Comparison of ENCODE assay signal across 8 cellular contexts in the genomic region with DNA sequence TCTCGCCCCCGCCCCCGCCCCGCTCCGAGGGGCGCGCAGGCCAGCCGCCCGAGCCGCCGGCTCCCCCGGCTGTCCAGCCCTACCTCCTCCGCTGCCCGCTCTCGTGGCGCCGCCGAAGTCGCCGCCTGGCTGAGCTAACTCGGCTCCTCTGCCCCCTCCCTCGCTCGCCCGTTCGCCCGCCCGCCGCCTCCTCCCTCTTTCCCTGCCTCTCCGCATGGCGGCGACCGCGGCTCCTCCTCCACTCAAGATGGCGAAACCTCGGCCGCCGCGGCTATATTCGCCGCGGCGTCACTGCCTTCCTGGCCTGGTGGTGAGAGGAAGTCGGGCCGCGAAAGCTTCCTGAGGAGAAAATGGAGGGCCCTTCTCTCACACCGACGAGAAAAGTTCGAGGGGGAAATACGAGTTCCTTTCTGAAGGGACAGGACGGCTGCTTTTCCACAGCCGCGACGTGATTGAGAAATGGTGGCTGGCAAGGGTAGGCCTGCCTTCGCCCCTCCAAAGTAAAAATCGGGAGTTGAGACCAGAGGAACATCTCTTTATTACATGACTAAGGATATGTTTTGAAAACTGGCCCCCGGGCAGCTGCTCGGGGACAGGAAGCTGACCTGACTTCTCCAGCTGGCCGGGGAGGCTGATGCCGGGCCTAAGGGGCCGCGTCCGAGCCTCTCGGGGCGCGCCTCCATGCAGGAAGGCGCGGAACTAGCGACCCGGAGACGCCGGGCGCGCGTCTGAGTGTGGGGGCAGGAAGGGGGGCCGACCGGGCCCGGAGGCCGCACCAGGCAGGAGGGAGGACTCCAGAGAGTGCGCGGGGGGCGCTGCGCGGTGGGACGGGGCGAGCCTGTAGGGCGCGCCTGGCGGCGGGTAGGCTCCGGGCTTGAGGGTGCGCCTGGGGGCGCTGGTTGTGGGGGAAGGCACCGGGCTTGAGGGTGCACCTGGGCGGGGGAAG. TPM values are rescaled to one million over a fixed set of nuclear protein-coding genes. Genes with fewer than 3 reads are reported as not detected.
DNase-seq lines count a peak whose midpoint lies in the region; ATAC-seq and TF ChIP-seq lines count a peak whose summit lies in the region.

Gene DDX6, minus strand, starts transcription at position 150 of the 946 bp plus-strand sequence. CDS start 4,913 bp downstream, outside the sequence.

- in situ Hi-C loops in Caki2 (cut with HindIII; ENCODE audit: low pct_unique_long_range_greater_than_20kb, low sequenced_read_pairs) = no loop called here

- peak within 1 kb of the TSS; percentile 96 to 100 for H3K27ac Mint-ChIP-seq in natural killer cell treated with Interleukin-12 subunit alpha and Interleukin-12 subunit beta and Interleukin-15 and Interleukin-18, amount 100 ng/mL, for 72 hours

- peaks cover 29% of the 10 kb centered on the region in 2 donors for H3K4me1 Mint-ChIP-seq in natural killer cell treated with Interleukin-12 subunit alpha and Interleukin-12 subunit beta and Interleukin-15 and Interleukin-18, amount 100 ng/mL, for 72 hours (ENCODE audit: low read depth in 2 of 2)

- H3K9me3 Mint-ChIP-seq in natural killer cell treated with Interleukin-12 subunit alpha and Interleukin-12 subunit beta and Interleukin-15 and Interleukin-18, amount 100 ng/mL, for 72 hours = no peaks in the 10 kb centered on the region

- H3K9me3 ChIP-seq in RWPE2 (ENCODE audit: severe bottlenecking) = no peaks in the 10 kb centered on the region

- peaks cover 14% of the 10 kb centered on the region for H3K36me3 Mint-ChIP-seq in natural killer cell treated with Interleukin-12 subunit alpha and Interleukin-12 subunit beta and Interleukin-15 and Interleukin-18, amount 100 ng/mL, for 72 hours

- no peaks in the 10 kb centered on the region for H3K27me3 ChIP-seq in RWPE2 (ENCODE audit: insufficient read depth, poor library complexity, severe bottlenecking)

- peak within 1 kb of the TSS; percentile 82 for H3K4me3 ChIP-seq in RWPE2 (ENCODE audit: severe bottlenecking)

- peaks cover 10% of the 10 kb centered on the region for H3K4me1 ChIP-seq in RWPE2 (ENCODE audit: insufficient read depth, poor library complexity, severe bottlenecking)

- ATAC-seq in GM21619 (IDR thresholded peaks at IDR 0.05; ENCODE audit: unreplicated experiment) = peak; percentile 36
- peak; percentile 65 for ATAC-seq in RWPE2 (ENCODE audit: low read depth)
- peak; percentile 78 to 89 for ATAC-seq in natural killer cell treated with Interleukin-12 subunit alpha and Interleukin-12 subunit beta and Interleukin-15 and Interleukin-18, amount 100 ng/mL, for 72 hours

- DNase-seq in Caki2 (ENCODE audit: low read depth) = peak; percentile 82
- DNase-seq in LHCN-M2 (ENCODE audit: low read depth) = peak; percentile 81
- peak; percentile 91 for DNase-seq in RWPE2 (ENCODE audit: low spot score)
- peak; percentile 87 for DNase-seq in activated T-helper 9 cell treated with anti-CD3 and anti-CD28 coated beads, Interleukin-2, amount 50 U/mL, for 16 hours (ENCODE audit: low read depth)
- peak; percentile 83 for DNase-seq in fibroblast of peridontal ligament (ENCODE audit: extremely low read depth)
- DNase-seq in natural killer cell treated with Interleukin-12 subunit alpha and Interleukin-12 subunit beta and Interleukin-15 and Interleukin-18, amount 100 ng/mL, for 72 hours (ENCODE audit: low spot score) = peak; percentile 93
- peak; percentile 81 to 91 (median 86) for DNase-seq in stimulated activated naive CD4-positive, alpha-beta T cell (lab: John Stamatoyannopoulos, UW)

- peak within 1 kb of the TSS; percentile 99 for H3K4me3 Mint-ChIP-seq in natural killer cell treated with Interleukin-12 subunit alpha and Interleukin-12 subunit beta and Interleukin-15 and Interleukin-18, amount 100 ng/mL, for 72 hours

- H3K36me3 ChIP-seq in RWPE2 (ENCODE audit: low read depth) = peaks cover 4% of the 10 kb centered on the region

- peak; percentile 25 for TF ChIP-seq CTCF in RWPE2 (IDR thresholded peaks at IDR 0.05; ENCODE audit: poor library complexity, severe bottlenecking)

- peak within 1 kb of the TSS; percentile 82 for H3K27ac ChIP-seq in RWPE2 (ENCODE audit: poor library complexity, severe bottlenecking)

- H3K27me3 Mint-ChIP-seq in natural killer cell treated with Interleukin-12 subunit alpha and Interleukin-12 subunit beta and Interleukin-15 and Interleukin-18, amount 100 ng/mL, for 72 hours = no peaks in the 10 kb centered on the region

RNA-seq across cellular contexts. Expression of gene DDX6, which starts in this region (rescaled TPM):
- 26.7 and 37.1 TPM in 2 replicates for total RNA-seq in Caki2 (2014; rRNA removed; shearing (Covaris generic); ENCODE audit: low replicate concordance)
- total RNA-seq in LHCN-M2 (2014; rRNA removed) = 71.0 and 86.1 TPM in 2 replicates
- polyA plus RNA-seq in LHCN-M2 (2012) = 27.9 TPM
- total RNA-seq in natural killer cell treated with Interleukin-12 subunit alpha and Interleukin-12 subunit beta and Interleukin-15 and Interleukin-18, amount 100 ng/mL, for 72 hours = 100 to 1,000 TPM; 145 to 214 TPM

Comparison
In these comparisons a context has a peak if more than half of its experiments do, and no peak if none do; other contexts are left out.
1. Peak in every context shown above with its lines: DNase-seq, ATAC-seq, H3K4me3 ChIP-seq and H3K27ac ChIP-seq.